9 cellular contexts compared by ENCODE assay signal in genomic region chr7:130084037-130084875, GRCh38. TPM values are rescaled to one million over a fixed set of nuclear protein-coding genes. Genes with fewer than 3 reads are reported as not detected.
DNase-seq lines count a peak whose midpoint lies in the region; ATAC-seq and TF ChIP-seq lines count a peak whose summit lies in the region.
"Had no signal": no experiment of that assay in that cellular context is flagged by ENCODE, and none has a peak within 500 bp of the region (broad histone marks: within the 10 kb centered on the region; RNA-seq: fewer than 3 reads in every experiment).

No MANE protein-coding gene starts in this region.

- intact Hi-C loops in prostate gland (cut with DNase I) (no loop called here), testis (cut with DNase I; ENCODE audit: low total_unique reads) (no loop called here)

- WGBS in prostate gland = 92% methylated on average over 11 of the region's 11 CpGs
- 92 to 93% methylated on average over 11 of the region's 11 CpGs for WGBS in testis, 2 donors

- no peaks in the 10 kb centered on the region for H3K27me3 Mint-ChIP-seq in CD4-positive, CD25-positive, alpha-beta regulatory T cell

- H3K36me3 ChIP-seq in CD4-positive, CD25-positive, alpha-beta regulatory T cell (ENCODE audit: control insufficient read depth, insufficient read depth, low read length) = peaks cover 8% of the 10 kb centered on the region
- H3K36me3 ChIP-seq in prostate gland (no peaks in the 10 kb centered on the region), testis (ENCODE audit: low read depth, missing control alignments) (no peaks in the 10 kb centered on the region)

- no peaks in the 10 kb centered on the region for H3K4me1 ChIP-seq in CD4-positive, CD25-positive, alpha-beta regulatory T cell (ENCODE audit: control insufficient read depth, insufficient read depth, low read length, poor library complexity, severe bottlenecking)
- H3K4me1 ChIP-seq in prostate gland (replicated peaks) = no peaks in the 10 kb centered on the region
- no peaks in the 10 kb centered on the region for H3K4me1 ChIP-seq in testis

- H3K27ac ChIP-seq in CD4-positive, CD25-positive, alpha-beta regulatory T cell (ENCODE audit: insufficient read depth, low read length, poor library complexity, severe bottlenecking) = no peak overlapping the region
- no peak overlapping the region for H3K27ac ChIP-seq in prostate gland
- no peak overlapping the region for H3K27ac ChIP-seq in testis
- H3K27ac ChIP-seq: coronary artery had no signal

- no peak for ATAC-seq in CD4-positive, CD25-positive, alpha-beta regulatory T cell (ENCODE audit: low read depth in 2 of 2)
- ATAC-seq in GM19324 (IDR thresholded peaks at IDR 0.05; ENCODE audit: low FRiP score, unreplicated experiment) (no peak), GM18861 (IDR thresholded peaks at IDR 0.05; ENCODE audit: unreplicated experiment) (no peak)

- TF ChIP-seq POLR2A in prostate gland (IDR thresholded peaks at IDR 0.05) (no peak), testis (IDR thresholded peaks at IDR 0.05) (no peak)

- no peak overlapping the region for H3K4me3 Mint-ChIP-seq in CD4-positive, CD25-positive, alpha-beta regulatory T cell

- H3K9me3 Mint-ChIP-seq in CD4-positive, CD25-positive, alpha-beta regulatory T cell = no peaks in the 10 kb centered on the region

- DNase-seq in CD4-positive, CD25-positive, alpha-beta regulatory T cell = peak in 2 of 3 donors; percentile 16 to 38
- DNase-seq in LHCN-M2 (ENCODE audit: low read depth) (peak; percentile 14), amniotic epithelial cell (ENCODE audit: low read depth) (peak; percentile 57), lung microvascular endothelial cell (ENCODE audit: low read depth in 2 of 2) (peak; percentile 28 to 29), prostate gland (ENCODE audit: low spot score) (no peak), testis (no peak)

- no peak for TF ChIP-seq CTCF in prostate gland (IDR thresholded peaks at IDR 0.05)
- peak in 1 of 3 experiments; percentile 26 for TF ChIP-seq CTCF in testis (IDR thresholded peaks at IDR 0.05)

- peaks cover 24% of the 10 kb centered on the region for H3K36me3 Mint-ChIP-seq in CD4-positive, CD25-positive, alpha-beta regulatory T cell

- no peak overlapping the region for H3K27ac Mint-ChIP-seq in CD4-positive, CD25-positive, alpha-beta regulatory T cell

- no peaks in the 10 kb centered on the region for H3K27me3 ChIP-seq in CD4-positive, CD25-positive, alpha-beta regulatory T cell (ENCODE audit: control insufficient read depth, insufficient read depth, low read length)
- no peaks in the 10 kb centered on the region for H3K27me3 ChIP-seq in prostate gland (replicated peaks; ENCODE audit: insufficient read depth)
- H3K27me3 ChIP-seq in testis = no peaks in the 10 kb centered on the region

- H3K4me1 Mint-ChIP-seq in CD4-positive, CD25-positive, alpha-beta regulatory T cell = peaks cover 18 to 37% (median 32%) of the 10 kb centered on the region in 4 donors

- no peak overlapping the region for H3K4me3 ChIP-seq in CD4-positive, CD25-positive, alpha-beta regulatory T cell (ENCODE audit: low read depth, low read length)
- no peak overlapping the region for H3K4me3 ChIP-seq in prostate gland
- no peak overlapping the region for H3K4me3 ChIP-seq in testis
- H3K4me3 ChIP-seq: coronary artery had no signal

- H3K9me3 ChIP-seq in CD4-positive, CD25-positive, alpha-beta regulatory T cell (ENCODE audit: control insufficient read depth in 2 of 2, low read length in 2 of 2) = no peaks in the 10 kb centered on the region
- no peaks in the 10 kb centered on the region for H3K9me3 ChIP-seq in prostate gland
- no peaks in the 10 kb centered on the region for H3K9me3 ChIP-seq in testis

RNA-seq across cellular contexts. Expression of gene KLHDC10, which starts 13.9 kb away (rescaled TPM):
- 16.8 TPM for total RNA-seq in CD4-positive, CD25-positive, alpha-beta regulatory T cell
- 1 to 10 TPM; 1.3 to 4.7 (median 2.0) TPM for polyA plus RNA-seq in CD4-positive, CD25-positive, alpha-beta regulatory T cell
- total RNA-seq in LHCN-M2 (2014; rRNA removed) = 18.6 and 22.8 TPM in 2 replicates
- 15.4 TPM for polyA plus RNA-seq in LHCN-M2 (2012)
- 20.0 and 23.2 TPM in 2 replicates for total RNA-seq in lung microvascular endothelial cell
- total RNA-seq in prostate gland = 10 to 100 TPM; 18.7 to 34.7 TPM
- total RNA-seq in testis = 10 to 100 TPM; 38.4 to 44.3 TPM
- 122 TPM for polyA plus RNA-seq in testis (ENCODE audit: insufficient read depth, low read depth, low replicate concordance)

RNA-seq across cellular contexts. Expression of gene ZC3HC1, which starts 33.1 kb away (rescaled TPM):
- total RNA-seq in CD4-positive, CD25-positive, alpha-beta regulatory T cell = 12.9 TPM
- 10 to 100 TPM; 14.8 to 20.7 (median 16.2) TPM for polyA plus RNA-seq in CD4-positive, CD25-positive, alpha-beta regulatory T cell
- 41.3 and 46.1 TPM in 2 replicates for total RNA-seq in LHCN-M2 (2014; rRNA removed)
- polyA plus RNA-seq in LHCN-M2 (2012) = 27.3 TPM
- 12.4 and 15.9 TPM in 2 replicates for total RNA-seq in lung microvascular endothelial cell
- 10 to 100 TPM; 11.8 to 24.4 TPM for total RNA-seq in prostate gland
- total RNA-seq in testis = 10 to 100 TPM; 22.3 to 30.2 TPM
- polyA plus RNA-seq in testis (ENCODE audit: insufficient read depth, low read depth, low replicate concordance) = 40.2 TPM

Comparison
In these comparisons a context has a peak if more than half of its experiments do, and no peak if none do; other contexts are left out.
1. DNase-seq: peak in CD4-positive, CD25-positive, alpha-beta regulatory T cell (2 of 3), LHCN-M2 (single experiment), amniotic epithelial cell (single experiment) and lung microvascular endothelial cell (2 of 2); none in prostate gland (single experiment) and testis (single experiment).